In genomic region chr13:91346848-91347211, GRCh38 we compare ENCODE assay signal across 8 cellular contexts. TPM values are rescaled to one million over a fixed set of nuclear protein-coding genes. Genes with fewer than 3 reads are reported as not detected.
DNase-seq lines count a peak whose midpoint lies in the region; ATAC-seq and TF ChIP-seq lines count a peak whose summit lies in the region.

No MANE protein-coding gene starts in this region.

- no peak for TF ChIP-seq POLR2A in transverse colon (IDR thresholded peaks at IDR 0.05)

- H3K27ac Mint-ChIP-seq in activated CD4-positive, alpha-beta T cell treated with anti-CD3 and anti-CD28 coated beads, Interleukin-2, amount 10 ng/mL, durations not matched to agents 7 days and 5 days: peak overlapping the region; percentile 98
- H3K27ac Mint-ChIP-seq in endothelial cell (ENCODE audit: unreplicated experiment): peak overlapping the region; percentile 84
- peak overlapping the region; percentile 84 to 95 for H3K27ac Mint-ChIP-seq in natural killer cell

- no peak for DNase-seq in GM12864 (ENCODE audit: low read depth)
- peak; percentile 66 for DNase-seq in activated CD4-positive, alpha-beta T cell treated with anti-CD3 and anti-CD28 coated beads, Interleukin-2, amount 10 ng/mL, durations not matched to agents 7 days and 5 days
- peak; percentile 22 for DNase-seq in endothelial cell (ENCODE audit: low spot score)
- DNase-seq in natural killer cell: no peak
- DNase-seq in transverse colon: peak; percentile 40
- no peak for DNase-seq in amniotic stem cell (lab: John Stamatoyannopoulos, UW)

- peak; percentile 26 for ATAC-seq in GM21717 (IDR thresholded peaks at IDR 0.05; ENCODE audit: unreplicated experiment)
- no peak for ATAC-seq in natural killer cell

- TF ChIP-seq EP300 in Ishikawa (IDR thresholded peaks at IDR 0.05; ENCODE audit: borderline replicate concordance) (no peak), transverse colon (IDR thresholded peaks at IDR 0.05; ENCODE audit: low read depth) (no peak)

- intact Hi-C loops in natural killer cell (cut with micrococcal nuclease): no loop called here
- intact Hi-C loops in transverse colon (cut with DNase I; ENCODE audit: low total_unique reads): no loop called here

- CTCF ChIA-PET in activated CD4-positive, alpha-beta T cell treated with anti-CD3 and anti-CD28 coated beads, Interleukin-2, amount 10 ng/mL, durations not matched to agents 7 days and 5 days (lab: Charles Lee): interaction anchor here (0.8 to 1.1 kb wide), 2 partner anchors 22 to 33 kb away, joined by 3 to 4 read pairs; no protein-coding TSS in a partner anchor

- no peaks in the 10 kb centered on the region for H3K9me3 ChIP-seq in transverse colon

- no peaks in the 10 kb centered on the region for H3K9me3 Mint-ChIP-seq in activated CD4-positive, alpha-beta T cell treated with anti-CD3 and anti-CD28 coated beads, Interleukin-2, amount 10 ng/mL, durations not matched to agents 7 days and 5 days
- H3K9me3 Mint-ChIP-seq in endothelial cell (ENCODE audit: unreplicated experiment) (no peaks in the 10 kb centered on the region), natural killer cell (no peaks in the 10 kb centered on the region)

- 0% methylated on average over 5 to 11 of the region's 11 CpGs for WGBS in transverse colon (ENCODE audit: low coverage in 1 of 2), 2 donors

- peaks cover 0 to 23% (median 13%) of the 10 kb centered on the region in 4 donors for H3K4me1 ChIP-seq in transverse colon

- peak overlapping the region; percentile 98 to 100 (median 99) for H3K27ac ChIP-seq in transverse colon

- no peak for TF ChIP-seq CTCF in GM12864 (IDR thresholded peaks at IDR 0.05; ENCODE audit: low read depth, low read length, missing control alignments)
- no peak for TF ChIP-seq CTCF in endothelial cell (IDR thresholded peaks at IDR 0.05; ENCODE audit: unreplicated experiment)
- TF ChIP-seq CTCF in natural killer cell (IDR thresholded peaks at IDR 0.05): no peak
- TF ChIP-seq CTCF in transverse colon (IDR thresholded peaks at IDR 0.05): no peak

- H3K36me3 Mint-ChIP-seq in activated CD4-positive, alpha-beta T cell treated with anti-CD3 and anti-CD28 coated beads, Interleukin-2, amount 10 ng/mL, durations not matched to agents 7 days and 5 days (ENCODE audit: low read depth): peaks cover 28% of the 10 kb centered on the region
- peaks cover 10% of the 10 kb centered on the region for H3K36me3 Mint-ChIP-seq in endothelial cell (ENCODE audit: low read depth, unreplicated experiment)
- no peaks in the 10 kb centered on the region for H3K36me3 Mint-ChIP-seq in natural killer cell

- POLR2A ChIA-PET in activated CD4-positive, alpha-beta T cell treated with anti-CD3 and anti-CD28 coated beads, Interleukin-2, amount 10 ng/mL, durations not matched to agents 7 days and 5 days (lab: Charles Lee): interaction anchor here (0.7 kb wide), 1 partner anchor 33 kb away, joined by 4 read pairs; no protein-coding TSS in a partner anchor

- peak overlapping the region; percentile 97 for H3K4me3 Mint-ChIP-seq in activated CD4-positive, alpha-beta T cell treated with anti-CD3 and anti-CD28 coated beads, Interleukin-2, amount 10 ng/mL, durations not matched to agents 7 days and 5 days
- H3K4me3 Mint-ChIP-seq in endothelial cell (ENCODE audit: unreplicated experiment) (peak overlapping the region; percentile 94), natural killer cell (peak overlapping the region; percentile 99)

- H3K4me1 Mint-ChIP-seq in activated CD4-positive, alpha-beta T cell treated with anti-CD3 and anti-CD28 coated beads, Interleukin-2, amount 10 ng/mL, durations not matched to agents 7 days and 5 days: peaks cover 43% of the 10 kb centered on the region
- H3K4me1 Mint-ChIP-seq in endothelial cell (ENCODE audit: unreplicated experiment) (peaks cover 27% of the 10 kb centered on the region), natural killer cell (peaks cover 16% of the 10 kb centered on the region in 2 donors)

- H3K4me3 ChIP-seq in GM12864 (ENCODE audit: low read depth, low read length): peak overlapping the region; percentile 74
- H3K4me3 ChIP-seq in transverse colon: peak overlapping the region; percentile 35 to 100 (median 98)

- in situ Hi-C loops in transverse colon (cut with MboI; ENCODE audit: low pct_ligation_motif_present in 1 of 4, low pct_unique_long_range_greater_than_20kb in 1 of 4, low sequenced_read_pairs in 3 of 4): no loop called here

- peaks cover 1% of the 10 kb centered on the region for H3K27me3 Mint-ChIP-seq in activated CD4-positive, alpha-beta T cell treated with anti-CD3 and anti-CD28 coated beads, Interleukin-2, amount 10 ng/mL, durations not matched to agents 7 days and 5 days
- peaks cover 12% of the 10 kb centered on the region for H3K27me3 Mint-ChIP-seq in endothelial cell (ENCODE audit: unreplicated experiment)
- peaks cover 5 to 8% of the 10 kb centered on the region in 2 donors for H3K27me3 Mint-ChIP-seq in natural killer cell (ENCODE audit: low read depth in 2 of 2)

- H3K36me3 ChIP-seq in transverse colon: peaks cover 0 to 5% (median 0%) of the 10 kb centered on the region in 4 donors

- peaks cover 11% of the 10 kb centered on the region for H3K27me3 ChIP-seq in transverse colon

- TF ChIP-seq RAD21 in Ishikawa (IDR thresholded peaks at IDR 0.05; ENCODE audit: low read depth): no peak

TF ChIP-seq in Ishikawa, 13 proteins besides CTCF, POLR2A, EP300 and RAD21:
- TF ChIP-seq MAX (IDR thresholded peaks at IDR 0.05) (peak; percentile 40; the same call in 1 of the 2 replicates), TAF1 (IDR thresholded peaks at IDR 0.05; ENCODE audit: low read depth) (no peak), TCF12 (IDR thresholded peaks at IDR 0.05; ENCODE audit: low read depth) (0 out of 2 replicates have a peak, but pooled peaks have one; percentile 14)

RNA-seq across cellular contexts. Expression of gene MIR17HG, which starts 0.7 kb away (rescaled TPM):
- 1 to 10 TPM; 8.1 to 8.7 TPM for total RNA-seq in activated CD4-positive, alpha-beta T cell treated with anti-CD3 and anti-CD28 coated beads, Interleukin-2, amount 10 ng/mL, durations not matched to agents 7 days and 5 days
- total RNA-seq in endothelial cell (ENCODE audit: unreplicated experiment) (3.3 TPM), natural killer cell (1 to 10 TPM; 2.2 to 8.1 (median 6.1) TPM), transverse colon (1 to 10 TPM; 1.1 to 8.1 (median 2.2) TPM)

RNA-seq across cellular contexts. Expression of gene GPC5, which starts 51.6 kb away (rescaled TPM):
- under 1 TPM in 1 of 2 experiments, not detected in 1; 0.06 TPM for total RNA-seq in activated CD4-positive, alpha-beta T cell treated with anti-CD3 and anti-CD28 coated beads, Interleukin-2, amount 10 ng/mL, durations not matched to agents 7 days and 5 days
- not detected for total RNA-seq in endothelial cell (ENCODE audit: unreplicated experiment)
- not detected for total RNA-seq in natural killer cell
- 1 to 10 TPM in 1 of 4 donors, under 1 TPM in 1, not detected in 2; 0.48 to 1.4 TPM for total RNA-seq in transverse colon

Comparison
In these comparisons a context has a peak if more than half of its experiments do, and no peak if none do; other contexts are left out.
1. DNase-seq: peak in activated CD4-positive, alpha-beta T cell treated with anti-CD3 and anti-CD28 coated beads, Interleukin-2, amount 10 ng/mL, durations not matched to agents 7 days and 5 days (single experiment), endothelial cell (single experiment) and transverse colon (single experiment); none in GM12864 (single experiment), natural killer cell (single experiment) and amniotic stem cell (single experiment).
2. Peak in every context shown above with its lines, with median percentiles within 50 percentile points of each other: H3K27ac Mint-ChIP-seq and H3K4me3 Mint-ChIP-seq.